Comparison of ENCODE assay signal across 8 cellular contexts in the genomic region with DNA sequence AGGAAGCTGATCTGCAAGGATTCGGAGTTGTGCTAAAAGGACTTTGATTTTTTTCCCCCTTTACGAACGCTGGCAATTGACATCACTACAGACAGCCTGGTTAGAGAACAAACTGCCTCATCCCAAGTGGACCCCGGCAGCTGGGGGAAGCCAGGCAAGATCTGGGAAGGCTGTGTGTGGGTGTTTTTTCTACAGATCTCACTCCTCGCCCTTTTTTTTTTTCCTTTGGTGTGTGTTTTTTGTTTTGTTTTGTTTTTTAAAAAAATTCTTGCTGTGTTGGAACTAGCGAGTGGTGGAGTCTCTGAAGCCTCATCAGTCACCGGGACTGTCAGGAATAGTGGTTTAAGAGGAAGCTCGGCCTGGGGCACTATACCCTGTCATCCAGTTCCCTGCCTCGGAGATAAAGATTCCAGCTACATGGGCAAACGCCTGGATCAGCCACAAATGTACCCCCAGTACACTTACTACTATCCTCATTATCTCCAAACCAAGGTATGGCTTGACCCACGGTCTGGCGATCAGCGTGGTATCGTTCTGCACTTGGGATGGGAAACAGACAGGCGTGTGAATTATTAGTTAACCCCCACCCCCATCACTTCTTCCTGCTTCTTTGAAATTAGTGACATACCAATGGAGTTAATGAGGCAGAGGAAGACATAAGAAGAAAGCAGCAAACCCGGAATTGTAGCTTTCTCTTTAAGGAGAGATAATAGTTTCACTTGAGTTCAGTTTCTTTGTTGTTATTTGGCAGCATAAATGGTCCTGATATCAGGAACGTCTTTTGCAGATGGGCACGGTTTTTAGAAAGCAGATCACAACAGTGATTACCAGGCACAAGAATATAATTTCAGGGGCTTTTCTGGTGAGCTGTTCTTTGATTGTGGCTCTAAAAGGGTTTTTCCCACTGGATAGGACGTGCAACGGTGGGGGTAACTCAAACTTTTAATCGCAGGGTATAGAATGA. TPM values are rescaled to one million over a fixed set of nuclear protein-coding genes. Genes with fewer than 3 reads are reported as not detected.
DNase-seq lines count a peak whose midpoint lies in the region; ATAC-seq lines count a peak whose summit lies in the region.

No MANE protein-coding gene starts in this region.

- no peaks in the 10 kb centered on the region for H3K36me3 Mint-ChIP-seq in CD4-positive, CD25-positive, alpha-beta regulatory T cell
- H3K36me3 Mint-ChIP-seq in activated naive CD8-positive, alpha-beta T cell treated with anti-CD3 and anti-CD28 coated beads, Interleukin-2, amount 50 U/mL, for 24 hours (ENCODE audit: low read depth): no peaks in the 10 kb centered on the region

- peaks cover 6 to 41% (median 21%) of the 10 kb centered on the region in 4 donors for H3K4me1 Mint-ChIP-seq in CD4-positive, CD25-positive, alpha-beta regulatory T cell
- H3K4me1 Mint-ChIP-seq in activated naive CD8-positive, alpha-beta T cell treated with anti-CD3 and anti-CD28 coated beads, Interleukin-2, amount 50 U/mL, for 24 hours: peaks cover 39% of the 10 kb centered on the region

- H3K27me3 Mint-ChIP-seq in CD4-positive, CD25-positive, alpha-beta regulatory T cell: no peaks in the 10 kb centered on the region
- H3K27me3 Mint-ChIP-seq in activated naive CD8-positive, alpha-beta T cell treated with anti-CD3 and anti-CD28 coated beads, Interleukin-2, amount 50 U/mL, for 24 hours: peaks cover 21% of the 10 kb centered on the region

- H3K36me3 ChIP-seq in CD4-positive, CD25-positive, alpha-beta regulatory T cell (ENCODE audit: control insufficient read depth, insufficient read depth, low read length): no peaks in the 10 kb centered on the region
- H3K36me3 ChIP-seq in skeletal muscle tissue (ENCODE audit: control insufficient read depth in 3 of 3, insufficient read depth in 3 of 3, low read length in 3 of 3): no peaks in the 10 kb centered on the region

- peak overlapping the region; percentile 80 to 90 (median 90) for H3K9ac ChIP-seq in skeletal muscle tissue (ENCODE audit: low read depth in 1 of 3, low read length in 3 of 3)

- H3K27ac ChIP-seq in CD4-positive, CD25-positive, alpha-beta regulatory T cell (ENCODE audit: insufficient read depth, low read length, poor library complexity, severe bottlenecking): peak overlapping the region; percentile 75
- peak overlapping the region; percentile 92 for H3K27ac ChIP-seq in skeletal muscle tissue (ENCODE audit: low read depth, low read length)

- no peaks in the 10 kb centered on the region for H3K9me3 Mint-ChIP-seq in CD4-positive, CD25-positive, alpha-beta regulatory T cell
- H3K9me3 Mint-ChIP-seq in activated naive CD8-positive, alpha-beta T cell treated with anti-CD3 and anti-CD28 coated beads, Interleukin-2, amount 50 U/mL, for 24 hours: no peaks in the 10 kb centered on the region

- no peaks in the 10 kb centered on the region for H3K27me3 ChIP-seq in CD4-positive, CD25-positive, alpha-beta regulatory T cell (ENCODE audit: control insufficient read depth, insufficient read depth, low read length)
- no peaks in the 10 kb centered on the region for H3K27me3 ChIP-seq in skeletal muscle tissue (ENCODE audit: control insufficient read depth in 3 of 3, insufficient read depth in 3 of 3, low read length in 3 of 3)

- peak; percentile 19 to 27 for ATAC-seq in CD4-positive, CD25-positive, alpha-beta regulatory T cell (ENCODE audit: low read depth in 2 of 2)
- peak; percentile 66 for ATAC-seq in GM19351 (IDR thresholded peaks at IDR 0.05; ENCODE audit: unreplicated experiment)
- peak; percentile 60 for ATAC-seq in HG03460 (IDR thresholded peaks at IDR 0.05; ENCODE audit: unreplicated experiment)
- ATAC-seq in activated naive CD8-positive, alpha-beta T cell treated with anti-CD3 and anti-CD28 coated beads, Interleukin-2, amount 50 U/mL, for 24 hours: peak; percentile 81

- H3K4me3 ChIP-seq in CD4-positive, CD25-positive, alpha-beta regulatory T cell (ENCODE audit: low read depth, low read length): peak overlapping the region; percentile 85
- H3K4me3 ChIP-seq in iPS-11a (ENCODE audit: low read depth, low read length): peak overlapping the region; percentile 6
- H3K4me3 ChIP-seq in skeletal muscle tissue (ENCODE audit: low read length in 3 of 3): peak overlapping the region; percentile 79 to 97 (median 88)

- DNase-seq in CD4-positive, CD25-positive, alpha-beta regulatory T cell: peak in 2 of 3 donors; percentile 21 to 56
- no peak for DNase-seq in activated naive CD8-positive, alpha-beta T cell treated with anti-CD3 and anti-CD28 coated beads, Interleukin-2, amount 50 U/mL, for 24 hours
- DNase-seq in NCI-H146 treated with DMSO at 0.1 percent for 48 hours (lab: John Stamatoyannopoulos, UW; ENCODE audit: unreplicated experiment): no peak
- DNase-seq in activated CD8-positive, alpha-beta memory T cell treated with anti-CD3 and anti-CD28 coated beads, Interleukin-2, amount 50 U/mL, for 48 hours: no peak

- peak overlapping the region; percentile 74 to 90 (median 90) for H3K27ac Mint-ChIP-seq in CD4-positive, CD25-positive, alpha-beta regulatory T cell
- peak overlapping the region; percentile 16 for H3K27ac Mint-ChIP-seq in activated naive CD8-positive, alpha-beta T cell treated with anti-CD3 and anti-CD28 coated beads, Interleukin-2, amount 50 U/mL, for 24 hours

- H3K4me3 Mint-ChIP-seq in CD4-positive, CD25-positive, alpha-beta regulatory T cell: peak overlapping the region; percentile 89 to 99 (median 94)
- peak overlapping the region; percentile 80 for H3K4me3 Mint-ChIP-seq in activated naive CD8-positive, alpha-beta T cell treated with anti-CD3 and anti-CD28 coated beads, Interleukin-2, amount 50 U/mL, for 24 hours

- peaks cover 8% of the 10 kb centered on the region for H3K4me1 ChIP-seq in CD4-positive, CD25-positive, alpha-beta regulatory T cell (ENCODE audit: control insufficient read depth, insufficient read depth, low read length, poor library complexity, severe bottlenecking)
- peaks cover 4 to 17% (median 10%) of the 10 kb centered on the region in 3 donors for H3K4me1 ChIP-seq in skeletal muscle tissue (ENCODE audit: control insufficient read depth in 3 of 3, insufficient read depth in 3 of 3, low read length in 3 of 3)

- no peaks in the 10 kb centered on the region for H3K9me3 ChIP-seq in CD4-positive, CD25-positive, alpha-beta regulatory T cell (ENCODE audit: control insufficient read depth in 2 of 2, low read length in 2 of 2)
- no peaks in the 10 kb centered on the region for H3K9me3 ChIP-seq in skeletal muscle tissue (ENCODE audit: control insufficient read depth in 3 of 3, low read length in 3 of 3)

RNA-seq across cellular contexts. Expression of a gene that starts 0.7 kb away (rescaled TPM):
- total RNA-seq in CD4-positive, CD25-positive, alpha-beta regulatory T cell: 5.9 TPM
- 10 to 100 TPM in 1 of 4 donors, 1 to 10 TPM in 3; 5.2 to 18.8 (median 9.0) TPM for polyA plus RNA-seq in CD4-positive, CD25-positive, alpha-beta regulatory T cell
- total RNA-seq in skeletal muscle tissue: 79.9 TPM

Comparison
In these comparisons a context has a peak if more than half of its experiments do, and no peak if none do; other contexts are left out.
1. ATAC-seq: peak in every context shown above with its lines; median percentile 81 in activated naive CD8-positive, alpha-beta T cell treated with anti-CD3 and anti-CD28 coated beads, Interleukin-2, amount 50 U/mL, for 24 hours; 66 in GM19351; 60 in HG03460; 23 in CD4-positive, CD25-positive, alpha-beta regulatory T cell.
2. DNase-seq: peak in CD4-positive, CD25-positive, alpha-beta regulatory T cell (2 of 3); none in activated naive CD8-positive, alpha-beta T cell treated with anti-CD3 and anti-CD28 coated beads, Interleukin-2, amount 50 U/mL, for 24 hours (single experiment), NCI-H146 treated with DMSO at 0.1 percent for 48 hours (single experiment) and activated CD8-positive, alpha-beta memory T cell treated with anti-CD3 and anti-CD28 coated beads, Interleukin-2, amount 50 U/mL, for 48 hours (single experiment).
3. H3K4me3 ChIP-seq: peak in every context shown above with its lines; median percentile 88 in skeletal muscle tissue; 85 in CD4-positive, CD25-positive, alpha-beta regulatory T cell; 6 in iPS-11a.
4. RNA of a gene that starts 0.7 kb away (total RNA-seq): 79.9 TPM in skeletal muscle tissue (single experiment); 5.9 TPM in CD4-positive, CD25-positive, alpha-beta regulatory T cell (single experiment); every median in the first group is over 10 times any median in the second.